In the genomic region with DNA sequence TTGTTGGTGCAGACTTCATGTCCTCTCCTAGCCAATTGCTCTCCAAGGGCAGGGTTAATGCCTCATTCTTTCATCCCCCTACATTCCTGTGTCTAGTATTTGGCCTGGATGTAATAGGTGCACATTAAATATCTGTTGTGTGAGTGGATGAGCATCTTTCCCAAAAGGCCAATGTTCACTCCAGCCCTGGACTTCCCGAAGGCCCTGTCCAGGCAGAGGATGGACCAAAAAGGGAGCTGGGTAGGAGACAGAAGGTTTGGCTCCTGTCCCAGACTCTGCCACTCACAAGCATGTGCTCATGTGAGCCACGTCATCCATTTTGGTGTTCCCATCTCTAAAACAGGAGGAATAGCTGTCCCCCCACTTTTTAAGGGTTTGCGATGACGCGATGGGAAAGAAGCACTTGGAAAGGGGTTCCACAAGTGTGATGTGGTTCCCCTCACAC, we compare ENCODE assay signal across 18 cellular contexts. TPM values are rescaled to one million over a fixed set of nuclear protein-coding genes. Genes with fewer than 3 reads are reported as not detected.
DNase-seq lines count a peak whose midpoint lies in the region; ATAC-seq and TF ChIP-seq lines count a peak whose summit lies in the region.
"Had no signal": no experiment of that assay in that cellular context is flagged by ENCODE, and none has a peak within 500 bp of the region (broad histone marks: within the 10 kb centered on the region; RNA-seq: fewer than 3 reads in every experiment).

No MANE protein-coding gene starts in this region.

- intact Hi-C loops in activated CD4-positive, alpha-beta T cell treated with anti-CD3 and anti-CD28 coated beads for 36 hours (cut with DNase I, micrococcal nuclease) = loop anchor here (5.0 kb wide), 2 partner anchors 298 to 363 kb away; no protein-coding TSS in a partner anchor

- peaks cover 0 to 4% (median 0%) of the 10 kb centered on the region in 3 donors for H3K36me3 ChIP-seq in skeletal muscle tissue (ENCODE audit: control insufficient read depth in 3 of 3, insufficient read depth in 3 of 3, low read length in 3 of 3)
- H3K36me3 ChIP-seq: left lung, neutrophil had no signal

- H3K4me1 ChIP-seq in skeletal muscle tissue (ENCODE audit: control insufficient read depth in 3 of 3, insufficient read depth in 3 of 3, low read length in 3 of 3) = peaks cover 7 to 12% (median 9%) of the 10 kb centered on the region in 3 donors

- CTCF ChIA-PET in activated CD4-positive, alpha-beta T cell treated with anti-CD3 and anti-CD28 coated beads for 36 hours (lab: Charles Lee) = no interaction called here

- no peaks in the 10 kb centered on the region for H3K9me3 ChIP-seq in skeletal muscle tissue (ENCODE audit: control insufficient read depth in 3 of 3, low read length in 3 of 3)
- H3K9me3 ChIP-seq: left lung, neutrophil had no signal

- peaks cover 27% of the 10 kb centered on the region for H3K36me3 Mint-ChIP-seq in activated CD4-positive, alpha-beta T cell treated with anti-CD3 and anti-CD28 coated beads for 36 hours (ENCODE audit: low read depth)

- H3K27me3 ChIP-seq in skeletal muscle tissue (ENCODE audit: control insufficient read depth in 3 of 3, insufficient read depth in 3 of 3, low read length in 3 of 3) = no peaks in the 10 kb centered on the region
- H3K27me3 ChIP-seq: left lung, neutrophil had no signal

- TF ChIP-seq CTCF in fibroblast of mammary gland (conservative IDR thresholded peaks at IDR 0.05; ENCODE audit: control insufficient read depth, insufficient read depth, low read depth, low read length) = no peak

- no peak for DNase-seq in activated CD4-positive, alpha-beta T cell treated with anti-CD3 and anti-CD28 coated beads for 36 hours
- DNase-seq in activated CD4-positive, alpha-beta T cell treated with anti-CD3 and anti-CD28 coated beads for 4 hours = no peak
- DNase-seq in M059J (ENCODE audit: low read depth) = peak; percentile 17
- DNase-seq in fibroblast of mammary gland (ENCODE audit: low read depth) = peak; percentile 17
- DNase-seq in occipital lobe (lab: John Stamatoyannopoulos, UW) = no peak
- no peak for DNase-seq in MV-4-11 (lab: John Stamatoyannopoulos, UW)
- no peak for DNase-seq in activated T-cell treated with anti-CD3 and anti-CD28 coated beads for 4 hours
- DNase-seq: ACHN, amniotic stem cell, Calu3, left lung, NCI-H1694, NCI-H526, small intestine, T1000 had no signal

- H3K9me3 Mint-ChIP-seq in activated CD4-positive, alpha-beta T cell treated with anti-CD3 and anti-CD28 coated beads for 36 hours (ENCODE audit: low read depth) = no peaks in the 10 kb centered on the region

- H3K4me1 Mint-ChIP-seq in activated CD4-positive, alpha-beta T cell treated with anti-CD3 and anti-CD28 coated beads for 36 hours = peaks cover 79% of the 10 kb centered on the region

- no peak overlapping the region for H3K9ac ChIP-seq in skeletal muscle tissue (ENCODE audit: low read depth in 1 of 3, low read length in 3 of 3)
- H3K9ac ChIP-seq: KMS-11 had no signal

- peak overlapping the region; percentile 48 for H3K27ac Mint-ChIP-seq in activated CD4-positive, alpha-beta T cell treated with anti-CD3 and anti-CD28 coated beads for 36 hours

- no peaks in the 10 kb centered on the region for H3K27me3 Mint-ChIP-seq in activated CD4-positive, alpha-beta T cell treated with anti-CD3 and anti-CD28 coated beads for 36 hours

- H3K4me3 ChIP-seq in fibroblast of mammary gland (ENCODE audit: control insufficient read depth, low read depth, low read length) (no peak overlapping the region), skeletal muscle tissue (ENCODE audit: low read length in 3 of 3) (no peak overlapping the region)
- H3K4me3 ChIP-seq: left lung had no signal

- ATAC-seq in activated CD4-positive, alpha-beta T cell treated with anti-CD3 and anti-CD28 coated beads for 36 hours = no peak
- ATAC-seq: left lung had no signal

- H3K4me3 Mint-ChIP-seq in activated CD4-positive, alpha-beta T cell treated with anti-CD3 and anti-CD28 coated beads for 36 hours = no peak overlapping the region

- peak overlapping the region; percentile 19 for H3K27ac ChIP-seq in skeletal muscle tissue (ENCODE audit: low read depth, low read length)
- H3K27ac ChIP-seq: KMS-11, neutrophil had no signal

- POLR2A ChIA-PET in activated CD4-positive, alpha-beta T cell treated with anti-CD3 and anti-CD28 coated beads for 36 hours (lab: Charles Lee) = interaction anchor here (0.6 kb wide), 1 partner anchor 960 kb away, joined by 3 read pairs; no protein-coding TSS in a partner anchor

RNA-seq across cellular contexts. Expression of a gene that starts 47.4 kb away (rescaled TPM):
- 100 to 1,000 TPM; 186 to 191 TPM for total RNA-seq in activated CD4-positive, alpha-beta T cell treated with anti-CD3 and anti-CD28 coated beads for 36 hours
- total RNA-seq in M059J (2014; rRNA removed; shearing (Covaris generic)) = 18.6 and 32.4 TPM in 2 replicates
- 39.7 TPM for total RNA-seq in skeletal muscle tissue
- total RNA-seq in occipital lobe = 10.5 TPM

Comparison
In these comparisons a context has a peak if more than half of its experiments do, and no peak if none do; other contexts are left out.
1. DNase-seq: peak in M059J (single experiment) and fibroblast of mammary gland (single experiment); none in activated CD4-positive, alpha-beta T cell treated with anti-CD3 and anti-CD28 coated beads for 36 hours (single experiment), activated CD4-positive, alpha-beta T cell treated with anti-CD3 and anti-CD28 coated beads for 4 hours (0 of 2), occipital lobe (single experiment), MV-4-11 (single experiment) and activated T-cell treated with anti-CD3 and anti-CD28 coated beads for 4 hours (single experiment).